Comparison of ENCODE assay signal across 1 cellular context in genomic region chr2:42133771-42134195, GRCh38.
TF ChIP-seq lines count a peak whose summit lies in the region.

No MANE protein-coding gene starts in this region.

TF ChIP-seq in HepG2, 621 proteins besides CTCF, POLR2A, EP300 and RAD21 (continued from another document):
- TF ChIP-seq ZNF317 (CRISPR knock-in tag; IDR thresholded peaks at IDR 0.05) (no peak), PRPF4 (IDR thresholded peaks at IDR 0.05; ENCODE audit: low read depth, low read length, poor library complexity, severe bottlenecking) (peak; percentile 29)
